1 cellular context compared by ENCODE assay signal in the genomic region with DNA sequence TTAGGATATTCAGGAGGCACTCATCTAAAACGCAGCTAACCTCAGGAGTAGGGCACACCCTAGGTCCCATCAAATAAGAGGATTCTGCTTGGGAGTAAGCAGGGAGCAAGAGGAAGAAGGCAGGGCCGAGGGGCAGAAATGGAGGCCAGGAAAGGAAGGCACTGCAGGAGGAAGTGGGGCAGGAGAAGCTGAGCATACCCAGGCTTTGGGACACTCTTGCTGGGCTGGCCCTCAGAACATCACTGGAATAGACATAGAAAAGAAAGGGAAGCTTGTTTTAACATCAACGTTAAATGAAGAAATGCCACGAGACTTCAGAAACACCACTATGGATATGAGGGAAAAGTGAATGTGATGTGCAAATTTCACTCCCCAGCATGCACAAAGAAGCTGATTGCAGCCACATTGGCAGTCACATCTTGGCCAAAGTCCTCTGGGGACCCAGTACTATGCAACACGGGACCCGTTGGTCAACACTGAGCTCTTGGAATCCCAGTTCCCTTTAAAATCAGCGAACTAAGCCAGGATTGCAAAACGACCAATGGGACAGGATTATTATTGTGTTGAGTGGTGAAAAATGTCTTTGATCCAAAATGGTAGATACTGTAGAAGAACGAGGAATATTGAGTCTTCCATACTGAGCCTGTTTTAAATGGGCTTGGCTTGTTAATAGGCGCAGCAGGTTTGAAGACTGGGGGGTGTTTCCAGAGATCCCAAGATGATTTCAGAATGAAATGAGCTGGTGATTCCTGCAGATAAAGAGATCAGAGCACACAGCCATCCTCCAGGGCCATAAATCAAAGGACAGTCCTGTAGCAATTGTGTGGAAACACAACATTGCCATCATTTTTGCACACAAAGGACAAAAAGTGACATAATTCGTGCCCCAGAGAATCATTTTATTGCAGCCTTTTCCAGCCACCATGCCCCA.
TF ChIP-seq lines count a peak whose summit lies in the region.

No MANE protein-coding gene starts in this region.

TF ChIP-seq in HepG2, 621 proteins besides CTCF, POLR2A, EP300 and RAD21 (continued from another document and continues in another):
- TF ChIP-seq PCBP1 (IDR thresholded peaks at IDR 0.05; ENCODE audit: borderline replicate concordance, low read depth, low read length) (no peak), HOXA7 (CRISPR knock-in tag; IDR thresholded peaks at IDR 0.05) (no peak), GPN1 (CRISPR knock-in tag; IDR thresholded peaks at IDR 0.05; ENCODE audit: borderline replicate concordance) (no peak), MIER2 (CRISPR knock-in tag; IDR thresholded peaks at IDR 0.05) (no peak), ZBTB20 (CRISPR knock-in tag; IDR thresholded peaks at IDR 0.05; ENCODE audit: borderline replicate concordance, low read depth) (no peak), KLF16 (CRISPR knock-in tag; IDR thresholded peaks at IDR 0.05) (peak in 1 of 2 experiments; percentile 85; a peak in 2 of 4 replicates), ZNF281 (CRISPR knock-in tag; IDR thresholded peaks at IDR 0.05; ENCODE audit: borderline replicate concordance) (no peak), ZSCAN12 (CRISPR knock-in tag; IDR thresholded peaks at IDR 0.05) (no peak), SSRP1 (CRISPR knock-in tag; IDR thresholded peaks at IDR 0.05) (peak; percentile 99), FOXK1 (CRISPR knock-in tag; IDR thresholded peaks at IDR 0.05; ENCODE audit: borderline replicate concordance, low read depth) (peak; percentile 63; the same call in 1 of the 2 replicates), MTF2 (CRISPR knock-in tag; IDR thresholded peaks at IDR 0.05; ENCODE audit: borderline replicate concordance) (no peak), ZNF10 (CRISPR knock-in tag; IDR thresholded peaks at IDR 0.05; ENCODE audit: borderline replicate concordance, low read depth) (no peak), PHF5A (CRISPR knock-in tag; IDR thresholded peaks at IDR 0.05; ENCODE audit: low read depth, unreplicated experiment) (no peak), SP4 (CRISPR knock-in tag; IDR thresholded peaks at IDR 0.05) (peak; percentile 53; the same call in 1 of the 2 replicates), SP1 (IDR thresholded peaks at IDR 0.05) (no peak), SP1 (CRISPR knock-in tag; IDR thresholded peaks at IDR 0.05) (no peak), ZNF772 (CRISPR knock-in tag; IDR thresholded peaks at IDR 0.05) (no peak), SATB2 (CRISPR knock-in tag; IDR thresholded peaks at IDR 0.05) (0 out of 2 replicates have a peak, but pooled peaks have one; percentile 44), ZNF558 (CRISPR knock-in tag; IDR thresholded peaks at IDR 0.05; ENCODE audit: borderline replicate concordance) (no peak), ASH2L (IDR thresholded peaks at IDR 0.05; ENCODE audit: insufficient read length, low read depth, low read length) (peak; percentile 20), ZNF430 (CRISPR knock-in tag; IDR thresholded peaks at IDR 0.05) (no peak), IKZF4 (CRISPR knock-in tag; IDR thresholded peaks at IDR 0.05; ENCODE audit: borderline replicate concordance, low read depth, not compliant biosample characterization) (no peak), ZNF577 (CRISPR knock-in tag; IDR thresholded peaks at IDR 0.05; ENCODE audit: borderline replicate concordance, low read depth) (no peak), RBM22 (optimal IDR thresholded peaks at IDR 0.05; ENCODE audit: low read length) (peak; percentile 82), ZSCAN30 (CRISPR knock-in tag; IDR thresholded peaks at IDR 0.05) (no peak), FOXP1 (IDR thresholded peaks at IDR 0.05) (no peak), FOXP1 (CRISPR knock-in tag; IDR thresholded peaks at IDR 0.05) (peak; percentile 68), CREB1 (IDR thresholded peaks at IDR 0.05) (no peak), CREB1 (CRISPR knock-in tag; IDR thresholded peaks at IDR 0.05) (no peak), ZNF777 (CRISPR knock-in tag; IDR thresholded peaks at IDR 0.05) (no peak), FOSL1 (CRISPR knock-in tag; IDR thresholded peaks at IDR 0.05; ENCODE audit: borderline replicate concordance) (peak; percentile 45; the same call in 1 of the 2 replicates), ZNF234 (CRISPR knock-in tag; conservative IDR thresholded peaks at IDR 0.05) (no peak), SALL2 (CRISPR knock-in tag; IDR thresholded peaks at IDR 0.05) (no peak)
- TF ChIP-seq, protein P1, sequence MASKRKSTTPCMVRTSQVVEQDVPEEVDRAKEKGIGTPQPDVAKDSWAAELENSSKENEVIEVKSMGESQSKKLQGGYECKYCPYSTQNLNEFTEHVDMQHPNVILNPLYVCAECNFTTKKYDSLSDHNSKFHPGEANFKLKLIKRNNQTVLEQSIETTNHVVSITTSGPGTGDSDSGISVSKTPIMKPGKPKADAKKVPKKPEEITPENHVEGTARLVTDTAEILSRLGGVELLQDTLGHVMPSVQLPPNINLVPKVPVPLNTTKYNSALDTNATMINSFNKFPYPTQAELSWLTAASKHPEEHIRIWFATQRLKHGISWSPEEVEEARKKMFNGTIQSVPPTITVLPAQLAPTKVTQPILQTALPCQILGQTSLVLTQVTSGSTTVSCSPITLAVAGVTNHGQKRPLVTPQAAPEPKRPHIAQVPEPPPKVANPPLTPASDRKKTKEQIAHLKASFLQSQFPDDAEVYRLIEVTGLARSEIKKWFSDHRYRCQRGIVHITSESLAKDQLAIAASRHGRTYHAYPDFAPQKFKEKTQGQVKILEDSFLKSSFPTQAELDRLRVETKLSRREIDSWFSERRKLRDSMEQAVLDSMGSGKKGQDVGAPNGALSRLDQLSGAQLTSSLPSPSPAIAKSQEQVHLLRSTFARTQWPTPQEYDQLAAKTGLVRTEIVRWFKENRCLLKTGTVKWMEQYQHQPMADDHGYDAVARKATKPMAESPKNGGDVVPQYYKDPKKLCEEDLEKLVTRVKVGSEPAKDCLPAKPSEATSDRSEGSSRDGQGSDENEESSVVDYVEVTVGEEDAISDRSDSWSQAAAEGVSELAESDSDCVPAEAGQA (IDR thresholded peaks at IDR 0.05; ENCODE audit: low read depth): no peak
- TF ChIP-seq, protein P1 (CRISPR knock-in tag; IDR thresholded peaks at IDR 0.05; ENCODE audit: borderline replicate concordance): no peak; the same call in 1 of the 2 replicates
- TF ChIP-seq, protein P2, sequence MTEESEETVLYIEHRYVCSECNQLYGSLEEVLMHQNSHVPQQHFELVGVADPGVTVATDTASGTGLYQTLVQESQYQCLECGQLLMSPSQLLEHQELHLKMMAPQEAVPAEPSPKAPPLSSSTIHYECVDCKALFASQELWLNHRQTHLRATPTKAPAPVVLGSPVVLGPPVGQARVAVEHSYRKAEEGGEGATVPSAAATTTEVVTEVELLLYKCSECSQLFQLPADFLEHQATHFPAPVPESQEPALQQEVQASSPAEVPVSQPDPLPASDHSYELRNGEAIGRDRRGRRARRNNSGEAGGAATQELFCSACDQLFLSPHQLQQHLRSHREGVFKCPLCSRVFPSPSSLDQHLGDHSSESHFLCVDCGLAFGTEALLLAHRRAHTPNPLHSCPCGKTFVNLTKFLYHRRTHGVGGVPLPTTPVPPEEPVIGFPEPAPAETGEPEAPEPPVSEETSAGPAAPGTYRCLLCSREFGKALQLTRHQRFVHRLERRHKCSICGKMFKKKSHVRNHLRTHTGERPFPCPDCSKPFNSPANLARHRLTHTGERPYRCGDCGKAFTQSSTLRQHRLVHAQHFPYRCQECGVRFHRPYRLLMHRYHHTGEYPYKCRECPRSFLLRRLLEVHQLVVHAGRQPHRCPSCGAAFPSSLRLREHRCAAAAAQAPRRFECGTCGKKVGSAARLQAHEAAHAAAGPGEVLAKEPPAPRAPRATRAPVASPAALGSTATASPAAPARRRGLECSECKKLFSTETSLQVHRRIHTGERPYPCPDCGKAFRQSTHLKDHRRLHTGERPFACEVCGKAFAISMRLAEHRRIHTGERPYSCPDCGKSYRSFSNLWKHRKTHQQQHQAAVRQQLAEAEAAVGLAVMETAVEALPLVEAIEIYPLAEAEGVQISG (CRISPR knock-in tag; IDR thresholded peaks at IDR 0.05): peak; percentile 56; the same call in 1 of the 2 replicates
- TF ChIP-seq, protein P3, sequence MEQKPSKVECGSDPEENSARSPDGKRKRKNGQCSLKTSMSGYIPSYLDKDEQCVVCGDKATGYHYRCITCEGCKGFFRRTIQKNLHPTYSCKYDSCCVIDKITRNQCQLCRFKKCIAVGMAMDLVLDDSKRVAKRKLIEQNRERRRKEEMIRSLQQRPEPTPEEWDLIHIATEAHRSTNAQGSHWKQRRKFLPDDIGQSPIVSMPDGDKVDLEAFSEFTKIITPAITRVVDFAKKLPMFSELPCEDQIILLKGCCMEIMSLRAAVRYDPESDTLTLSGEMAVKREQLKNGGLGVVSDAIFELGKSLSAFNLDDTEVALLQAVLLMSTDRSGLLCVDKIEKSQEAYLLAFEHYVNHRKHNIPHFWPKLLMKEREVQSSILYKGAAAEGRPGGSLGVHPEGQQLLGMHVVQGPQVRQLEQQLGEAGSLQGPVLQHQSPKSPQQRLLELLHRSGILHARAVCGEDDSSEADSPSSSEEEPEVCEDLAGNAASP (CRISPR knock-in tag; IDR thresholded peaks at IDR 0.05; ENCODE audit: borderline replicate concordance): peak; percentile 83; the same call in 1 of the 2 replicates
- TF ChIP-seq, protein P4, sequence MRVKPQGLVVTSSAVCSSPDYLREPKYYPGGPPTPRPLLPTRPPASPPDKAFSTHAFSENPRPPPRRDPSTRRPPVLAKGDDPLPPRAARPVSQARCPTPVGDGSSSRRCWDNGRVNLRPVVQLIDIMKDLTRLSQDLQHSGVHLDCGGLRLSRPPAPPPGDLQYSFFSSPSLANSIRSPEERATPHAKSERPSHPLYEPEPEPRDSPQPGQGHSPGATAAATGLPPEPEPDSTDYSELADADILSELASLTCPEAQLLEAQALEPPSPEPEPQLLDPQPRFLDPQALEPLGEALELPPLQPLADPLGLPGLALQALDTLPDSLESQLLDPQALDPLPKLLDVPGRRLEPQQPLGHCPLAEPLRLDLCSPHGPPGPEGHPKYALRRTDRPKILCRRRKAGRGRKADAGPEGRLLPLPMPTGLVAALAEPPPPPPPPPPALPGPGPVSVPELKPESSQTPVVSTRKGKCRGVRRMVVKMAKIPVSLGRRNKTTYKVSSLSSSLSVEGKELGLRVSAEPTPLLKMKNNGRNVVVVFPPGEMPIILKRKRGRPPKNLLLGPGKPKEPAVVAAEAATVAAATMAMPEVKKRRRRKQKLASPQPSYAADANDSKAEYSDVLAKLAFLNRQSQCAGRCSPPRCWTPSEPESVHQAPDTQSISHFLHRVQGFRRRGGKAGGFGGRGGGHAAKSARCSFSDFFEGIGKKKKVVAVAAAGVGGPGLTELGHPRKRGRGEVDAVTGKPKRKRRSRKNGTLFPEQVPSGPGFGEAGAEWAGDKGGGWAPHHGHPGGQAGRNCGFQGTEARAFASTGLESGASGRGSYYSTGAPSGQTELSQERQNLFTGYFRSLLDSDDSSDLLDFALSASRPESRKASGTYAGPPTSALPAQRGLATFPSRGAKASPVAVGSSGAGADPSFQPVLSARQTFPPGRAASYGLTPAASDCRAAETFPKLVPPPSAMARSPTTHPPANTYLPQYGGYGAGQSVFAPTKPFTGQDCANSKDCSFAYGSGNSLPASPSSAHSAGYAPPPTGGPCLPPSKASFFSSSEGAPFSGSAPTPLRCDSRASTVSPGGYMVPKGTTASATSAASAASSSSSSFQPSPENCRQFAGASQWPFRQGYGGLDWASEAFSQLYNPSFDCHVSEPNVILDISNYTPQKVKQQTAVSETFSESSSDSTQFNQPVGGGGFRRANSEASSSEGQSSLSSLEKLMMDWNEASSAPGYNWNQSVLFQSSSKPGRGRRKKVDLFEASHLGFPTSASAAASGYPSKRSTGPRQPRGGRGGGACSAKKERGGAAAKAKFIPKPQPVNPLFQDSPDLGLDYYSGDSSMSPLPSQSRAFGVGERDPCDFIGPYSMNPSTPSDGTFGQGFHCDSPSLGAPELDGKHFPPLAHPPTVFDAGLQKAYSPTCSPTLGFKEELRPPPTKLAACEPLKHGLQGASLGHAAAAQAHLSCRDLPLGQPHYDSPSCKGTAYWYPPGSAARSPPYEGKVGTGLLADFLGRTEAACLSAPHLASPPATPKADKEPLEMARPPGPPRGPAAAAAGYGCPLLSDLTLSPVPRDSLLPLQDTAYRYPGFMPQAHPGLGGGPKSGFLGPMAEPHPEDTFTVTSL (CRISPR knock-in tag; IDR thresholded peaks at IDR 0.05; ENCODE audit: borderline replicate concordance): 0 out of 2 replicates have a peak, but pooled peaks have one; percentile 54
